Comparison of ENCODE assay signal across 8 cellular contexts in the genomic region with DNA sequence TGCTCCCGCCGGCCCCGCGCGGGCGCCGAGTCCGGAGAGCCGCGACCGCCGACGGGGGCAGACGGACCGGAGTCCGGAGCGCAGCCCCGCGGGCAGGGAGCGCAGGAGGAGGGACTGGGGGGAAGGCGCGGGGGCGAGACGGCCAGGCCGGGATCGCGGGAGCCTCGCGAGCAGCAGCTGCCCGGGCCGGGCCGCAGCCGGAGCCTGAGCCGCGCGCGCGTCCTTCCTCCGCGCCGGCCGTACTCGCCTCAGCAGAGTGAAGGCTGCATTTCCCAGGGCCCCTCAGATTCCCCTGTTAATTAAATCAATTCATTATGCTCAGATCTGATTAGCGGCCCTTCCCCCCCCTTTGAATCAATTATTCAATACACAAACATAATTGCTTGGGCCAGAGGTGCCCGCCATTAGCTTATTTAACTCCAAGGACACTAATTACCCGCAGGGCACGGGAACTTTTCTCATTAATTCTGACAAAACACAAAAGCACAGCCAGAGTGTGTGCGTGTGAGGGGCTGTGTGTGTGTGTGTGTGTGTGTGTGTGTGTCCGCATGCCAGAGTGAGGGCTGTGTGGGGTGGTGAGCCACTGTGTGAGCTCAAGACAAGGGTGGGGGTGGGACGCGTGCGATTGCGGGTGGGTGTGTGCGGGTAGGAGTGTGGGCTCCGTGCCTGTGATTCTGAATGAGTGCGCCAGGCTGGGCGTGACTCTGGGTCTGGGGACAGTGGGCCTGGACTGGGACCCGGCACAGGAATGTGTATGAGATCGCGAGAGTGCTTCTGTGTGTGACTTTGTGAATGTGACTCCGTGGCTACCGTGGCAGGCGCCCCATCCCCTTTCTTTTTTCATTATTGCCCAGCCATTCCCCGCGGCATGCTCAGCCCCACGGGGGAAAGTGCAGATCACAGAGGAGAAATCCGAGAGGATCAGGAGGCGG. TPM values are rescaled to one million over a fixed set of nuclear protein-coding genes. Genes with fewer than 3 reads are reported as not detected.
DNase-seq lines count a peak whose midpoint lies in the region; ATAC-seq lines count a peak whose summit lies in the region.

No MANE protein-coding gene starts in this region.

- peak overlapping the region in 2 of 3 donors; percentile 52 to 65 for H3K4me3 ChIP-seq in skeletal muscle tissue (ENCODE audit: low read length in 3 of 3)

- no peak overlapping the region for H3K27ac ChIP-seq in skeletal muscle tissue (ENCODE audit: low read depth, low read length)

- H3K9ac ChIP-seq in skeletal muscle tissue (ENCODE audit: low read depth in 1 of 3, low read length in 3 of 3), result peak overlapping the region in 1 of 3 donors; percentile 45

- H3K4me3 Mint-ChIP-seq in activated CD8-positive, alpha-beta T cell treated with anti-CD3 and anti-CD28 coated beads, Interleukin-2, amount 10 ng/mL, durations not matched to agents 7 days and 5 days, result no peak overlapping the region

- no peaks in the 10 kb centered on the region for H3K36me3 Mint-ChIP-seq in activated CD8-positive, alpha-beta T cell treated with anti-CD3 and anti-CD28 coated beads, Interleukin-2, amount 10 ng/mL, durations not matched to agents 7 days and 5 days (ENCODE audit: low read depth)

- CTCF ChIA-PET in activated CD8-positive, alpha-beta T cell treated with anti-CD3 and anti-CD28 coated beads, Interleukin-2, amount 10 ng/mL, durations not matched to agents 7 days and 5 days (lab: Charles Lee), result no interaction called here

- peak; percentile 38 for ATAC-seq in activated CD8-positive, alpha-beta T cell treated with anti-CD3 and anti-CD28 coated beads, Interleukin-2, amount 10 ng/mL, durations not matched to agents 7 days and 5 days
- ATAC-seq in GM18870 (IDR thresholded peaks at IDR 0.05; ENCODE audit: unreplicated experiment), result no peak
- ATAC-seq in HG03196 (IDR thresholded peaks at IDR 0.05; ENCODE audit: unreplicated experiment), result no peak

- H3K9me3 Mint-ChIP-seq in activated CD8-positive, alpha-beta T cell treated with anti-CD3 and anti-CD28 coated beads, Interleukin-2, amount 10 ng/mL, durations not matched to agents 7 days and 5 days (ENCODE audit: insufficient read depth), result no peaks in the 10 kb centered on the region

- POLR2A ChIA-PET in activated CD8-positive, alpha-beta T cell treated with anti-CD3 and anti-CD28 coated beads, Interleukin-2, amount 10 ng/mL, durations not matched to agents 7 days and 5 days (lab: Charles Lee), result no interaction called here

- peaks cover 2 to 10% (median 8%) of the 10 kb centered on the region in 3 donors for H3K4me1 ChIP-seq in skeletal muscle tissue (ENCODE audit: control insufficient read depth in 3 of 3, insufficient read depth in 3 of 3, low read length in 3 of 3)

- peaks cover 43 to 51% (median 46%) of the 10 kb centered on the region in 3 donors for H3K27me3 ChIP-seq in skeletal muscle tissue (ENCODE audit: control insufficient read depth in 3 of 3, insufficient read depth in 3 of 3, low read length in 3 of 3)

- peaks cover 70% of the 10 kb centered on the region for H3K27me3 Mint-ChIP-seq in activated CD8-positive, alpha-beta T cell treated with anti-CD3 and anti-CD28 coated beads, Interleukin-2, amount 10 ng/mL, durations not matched to agents 7 days and 5 days (ENCODE audit: low read depth)

- no peaks in the 10 kb centered on the region for H3K9me3 ChIP-seq in skeletal muscle tissue (ENCODE audit: control insufficient read depth in 3 of 3, low read length in 3 of 3)

- peaks cover 4% of the 10 kb centered on the region for H3K4me1 Mint-ChIP-seq in activated CD8-positive, alpha-beta T cell treated with anti-CD3 and anti-CD28 coated beads, Interleukin-2, amount 10 ng/mL, durations not matched to agents 7 days and 5 days (ENCODE audit: low read depth)

- peak; percentile 71 for DNase-seq in DMS53 (lab: John Stamatoyannopoulos, UW)
- no peak for DNase-seq in DMS53 treated with DMSO at 0.1 percent for 48 hours (lab: John Stamatoyannopoulos, UW; ENCODE audit: unreplicated experiment)
- no peak for DNase-seq in activated CD8-positive, alpha-beta T cell treated with anti-CD3 and anti-CD28 coated beads, Interleukin-2, amount 10 ng/mL, durations not matched to agents 7 days and 5 days
- DNase-seq in iPS-NIHi7 (ENCODE audit: extremely low spot score), result peak; percentile 68
- no peak for DNase-seq in central memory CD4-positive, alpha-beta T cell

- no peaks in the 10 kb centered on the region for H3K36me3 ChIP-seq in skeletal muscle tissue (ENCODE audit: control insufficient read depth in 3 of 3, insufficient read depth in 3 of 3, low read length in 3 of 3)

- no peak overlapping the region for H3K27ac Mint-ChIP-seq in activated CD8-positive, alpha-beta T cell treated with anti-CD3 and anti-CD28 coated beads, Interleukin-2, amount 10 ng/mL, durations not matched to agents 7 days and 5 days

RNA-seq across cellular contexts. Expression of a gene that starts 5.1 kb away (rescaled TPM):
- total RNA-seq in activated CD8-positive, alpha-beta T cell treated with anti-CD3 and anti-CD28 coated beads, Interleukin-2, amount 10 ng/mL, durations not matched to agents 7 days and 5 days, result not detected
- total RNA-seq in skeletal muscle tissue, result not detected

Comparison
In these comparisons a context has a peak if more than half of its experiments do, and no peak if none do; other contexts are left out.
1. DNase-seq: peak in DMS53 (single experiment) and iPS-NIHi7 (single experiment); none in DMS53 treated with DMSO at 0.1 percent for 48 hours (single experiment), activated CD8-positive, alpha-beta T cell treated with anti-CD3 and anti-CD28 coated beads, Interleukin-2, amount 10 ng/mL, durations not matched to agents 7 days and 5 days (single experiment) and central memory CD4-positive, alpha-beta T cell (single experiment).